Comparison of ENCODE assay signal across 8 cellular contexts in genomic region chr16:30445149-30445407, GRCh38. TPM values are rescaled to one million over a fixed set of nuclear protein-coding genes. Genes with fewer than 3 reads are reported as not detected.
DNase-seq lines count a peak whose midpoint lies in the region; ATAC-seq, FAIRE-seq and TF ChIP-seq lines count a peak whose summit lies in the region.

No MANE protein-coding gene starts in this region.

- peaks cover 33% of the 10 kb centered on the region for H3K79me2 ChIP-seq in K562 (ENCODE audit: control insufficient read depth, insufficient read depth, low read length)

- no peak for TF ChIP-seq CTCF in AG09309 (IDR thresholded peaks at IDR 0.05; ENCODE audit: control insufficient read depth, insufficient read depth, low read depth, low read length, missing control alignments)
- TF ChIP-seq CTCF in K562 (IDR thresholded peaks at IDR 0.05 in 2 of 3, conservative IDR thresholded peaks at IDR 0.05 in 1 of 3; ENCODE audit: insufficient read depth in 2 of 3, low read depth in 1 of 3, low read length in 3 of 3): no peak
- no peak for TF ChIP-seq CTCF in mucosa of descending colon (IDR thresholded peaks at IDR 0.05)

- in situ Hi-C loops in K562 (cut with MboI): no loop called here

- POLR2A ChIA-PET in K562 (lab: Yijun Ruan, JAX): interaction anchor here (0.5 to 2.7 kb wide), 14 partner anchors 9 to 215 kb away, joined by 3 to 16 read pairs (median 3); partner anchors contain the start of genes DCTPP1 and FBRS

- H3K27ac ChIP-seq in K562 (ENCODE audit: extremely low read depth, low read depth, low read length): peak overlapping the region; percentile 96

- intact Hi-C loops in K562 (cut with micrococcal nuclease) (loop anchor here (1.0 to 2.0 kb wide), 2 partner anchors 15 to 82 kb away; partner anchors contain the start of genes DCTPP1 and ZNF768), mucosa of descending colon (cut with DNase I, micrococcal nuclease) (no loop called here)

- H3K4me1 ChIP-seq in K562 (replicated peaks in 1 of 2; ENCODE audit: control insufficient read depth in 2 of 2, insufficient read depth in 2 of 2, low read length in 2 of 2) (peaks cover 6 to 13% of the 10 kb centered on the region in 2 experiments; a peak in 3 of 5 replicates), mucosa of descending colon (ENCODE audit: low read depth) (peaks cover 29% of the 10 kb centered on the region)

- CTCF ChIA-PET in K562 (lab: Yijun Ruan, JAX; ENCODE audit: low intra/inter-chr PET ratio): interaction anchor here (1.0 kb wide), 1 partner anchor 184 kb away, joined by 3 read pairs; no protein-coding TSS in a partner anchor

- peaks cover 23% of the 10 kb centered on the region for H3K36me3 ChIP-seq in K562 (ENCODE audit: control insufficient read depth, insufficient read depth, low read length)
- no peaks in the 10 kb centered on the region for H3K36me3 ChIP-seq in mucosa of descending colon (ENCODE audit: low read depth)

- 0% methylated on average over 11 of the region's 11 CpGs for WGBS in K562 (ENCODE audit: insufficient coverage, low coverage, missing lambda C conversion rate)

- 0 out of 2 replicates have a peak, but pooled peaks cover 7% of the 10 kb centered on the region for H4K20me1 ChIP-seq in K562 (replicated peaks; ENCODE audit: control insufficient read depth, insufficient read depth, low read length)

- no peak for TF ChIP-seq POLR2A in K562 (conservative IDR thresholded peaks at IDR 0.05)

- no peaks in the 10 kb centered on the region for H3K9me1 ChIP-seq in K562 (ENCODE audit: control insufficient read depth, insufficient read depth, low read length)

- H3K4me2 ChIP-seq in K562 (ENCODE audit: insufficient read depth, low read length): peak overlapping the region; percentile 100

- no peaks in the 10 kb centered on the region for H3K27me3 ChIP-seq in K562 (ENCODE audit: control insufficient read depth in 2 of 2, insufficient read depth in 2 of 2, low read length in 2 of 2)

- BruUV-seq in K562 (replicated peaks; lab: Mats Ljungman, UMichigan): no TSS peak

- H3K4me3 ChIP-seq in AG09309 (ENCODE audit: control insufficient read depth, low read depth, low read length) (peak overlapping the region; percentile 68), K562 (peak overlapping the region; percentile 82), mucosa of descending colon (peak overlapping the region; percentile 80)

- peak overlapping the region; percentile 93 to 97 for H3K9ac ChIP-seq in K562 (ENCODE audit: insufficient read depth in 1 of 2, low read depth in 2 of 2, low read length in 2 of 2)

- no peak for TF ChIP-seq RAD21 in K562 (CRISPR knock-in tag; conservative IDR thresholded peaks at IDR 0.05 in 1 of 2, IDR thresholded peaks at IDR 0.05 in 1 of 2)

- FAIRE-seq in K562 (lab: Jason Lieb, UNC): peak; percentile 61

- ATAC-seq in HG02623 (IDR thresholded peaks at IDR 0.05; ENCODE audit: unreplicated experiment) (peak; percentile 10), K562 (no peak), mucosa of descending colon (no peak), HG03280 (IDR thresholded peaks at IDR 0.05; ENCODE audit: unreplicated experiment) (no peak)

- no peak for DNase-seq in AG09309 (ENCODE audit: low read depth)
- DNase-seq in K562 (ENCODE audit: extremely low read depth in 1 of 4, low spot score in 3 of 4): no peak
- no peak for DNase-seq in mucosa of descending colon
- no peak for DNase-seq in ecto neural progenitor cell (ENCODE audit: low spot score)
- DNase-seq in OCI-M2 (lab: John Stamatoyannopoulos, UW; ENCODE audit: unreplicated experiment): no peak
- no peak for DNase-seq in activated CD4-positive, alpha-beta T cell treated with anti-CD3 and anti-CD28 coated beads, Interleukin-2, amount 50 U/mL, for 1 hour

- no peaks in the 10 kb centered on the region for H3K9me3 ChIP-seq in K562 (replicated peaks; ENCODE audit: control insufficient read depth, insufficient read depth, low read depth, low read length)
- no peaks in the 10 kb centered on the region for H3K9me3 ChIP-seq in mucosa of descending colon

- peak overlapping the region; percentile 65 for H2AFZ ChIP-seq in K562 (ENCODE audit: low read depth, low read length)

- TF ChIP-seq EP300 in K562 (IDR thresholded peaks at IDR 0.05; ENCODE audit: low read length): no peak

RNA-seq across cellular contexts. Expression of gene SEPHS2, which starts 0.6 kb away (rescaled TPM):
- total RNA-seq in K562 (2011; cell fraction: chromatin; rRNA removed; ENCODE audit: low replicate concordance): 44.2 and 55.5 TPM in 2 replicates
- 47.6 and 48.7 TPM in 2 replicates for total RNA-seq in K562 (2011; cell fraction: nucleolus; rRNA removed)
- total RNA-seq in K562 (2011; cell fraction: nucleoplasm; rRNA removed): 34.2 and 44.9 TPM in 2 replicates
- 31.6 and 42.6 TPM in 2 replicates for total RNA-seq in K562 (2014; rRNA removed)
- 41.2 and 43.8 TPM in 2 replicates for total RNA-seq in K562 (2014; rRNA removed; fragmentation: Illumina TruSeq; extraction: Trizol)
- 38.2 and 43.4 TPM in 2 replicates for total RNA-seq in K562 (2015; rRNA removed; fragmentation: Illumina TruSeq; extraction: Trizol)
- 84.0 and 87.3 TPM in 2 replicates for total RNA-seq in K562 (2021)
- 73.4 and 90.6 TPM in 2 replicates for polyA plus RNA-seq in K562 (2011; rRNA removed)
- 53.6 and 54.6 TPM in 2 replicates for polyA plus RNA-seq in K562 (2011; cell fraction: cytosol; rRNA removed)
- polyA plus RNA-seq in K562 (2011; cell fraction: nucleus; rRNA removed): 36.6 and 52.6 TPM in 2 replicates
- 67.3 and 95.0 TPM in 2 replicates for polyA plus RNA-seq in K562 (2012)
- polyA plus RNA-seq in K562 (2014; fragmentation: Illumina TruSeq; extraction: Trizol): 62.3 and 74.6 TPM in 2 replicates
- 10 to 100 TPM; 20.9 to 21.3 TPM for polyA plus RNA-seq in K562 (2014; fragmentation: Nextera tagmentation; extraction: Ambion mirVana)
- polyA plus RNA-seq in K562 (2014; rRNA removed): 80.0 and 80.2 TPM in 2 replicates
- polyA minus RNA-seq in K562 (2011; rRNA and poly(A)+ RNA removed): 79.5 and 83.2 TPM in 2 replicates
- polyA minus RNA-seq in K562 (2011; cell fraction: cytosol; rRNA and poly(A)+ RNA removed): 27.5 and 33.1 TPM in 2 replicates
- 17.8 and 39.5 TPM in 2 replicates for polyA minus RNA-seq in K562 (2011; cell fraction: nucleus; rRNA and poly(A)+ RNA removed)
- 100 to 1,000 TPM; 107 to 185 (median 142) TPM for total RNA-seq in mucosa of descending colon

RNA-seq across cellular contexts. Expression of gene DCTPP1, which starts 15.2 kb away (rescaled TPM):
- total RNA-seq in K562 (2011; cell fraction: chromatin; rRNA removed; ENCODE audit: low replicate concordance): 20.4 and 39.9 TPM in 2 replicates
- total RNA-seq in K562 (2011; cell fraction: nucleolus; rRNA removed): 29.6 and 33.7 TPM in 2 replicates
- total RNA-seq in K562 (2011; cell fraction: nucleoplasm; rRNA removed): 26.7 and 33.2 TPM in 2 replicates
- total RNA-seq in K562 (2014; rRNA removed) (74.2 and 79.0 TPM in 2 replicates), K562 (2014; rRNA removed; fragmentation: Illumina TruSeq; extraction: Trizol) (61.2 and 61.3 TPM in 2 replicates), K562 (2015; rRNA removed; fragmentation: Illumina TruSeq; extraction: Trizol) (67.4 and 75.0 TPM in 2 replicates), K562 (2021) (124 and 129 TPM in 2 replicates), mucosa of descending colon (10 to 100 TPM; 43.7 to 95.8 (median 89.1) TPM)
- polyA plus RNA-seq in K562 (2011; rRNA removed) (107 and 120 TPM in 2 replicates), K562 (2014; fragmentation: Illumina TruSeq; extraction: Trizol) (108 and 130 TPM in 2 replicates), K562 (2014; fragmentation: Nextera tagmentation; extraction: Ambion mirVana) (10 to 100 TPM; 45.0 to 80.6 TPM), K562 (2014; rRNA removed) (132 and 138 TPM in 2 replicates)
- 109 and 151 TPM in 2 replicates for polyA plus RNA-seq in K562 (2011; cell fraction: cytosol; rRNA removed)
- 34.2 and 44.6 TPM in 2 replicates for polyA plus RNA-seq in K562 (2011; cell fraction: nucleus; rRNA removed)
- polyA plus RNA-seq in K562 (2012): 56.3 and 118 TPM in 2 replicates
- 31.3 and 36.6 TPM in 2 replicates for polyA minus RNA-seq in K562 (2011; rRNA and poly(A)+ RNA removed)
- polyA minus RNA-seq in K562 (2011; cell fraction: cytosol; rRNA and poly(A)+ RNA removed): 29.3 and 42.9 TPM in 2 replicates
- polyA minus RNA-seq in K562 (2011; cell fraction: nucleus; rRNA and poly(A)+ RNA removed): 10.1 and 14.4 TPM in 2 replicates

RNA-seq across cellular contexts. Expression of gene ITGAL, which starts 27.5 kb away (rescaled TPM):
- 0.23 TPM in 1 of 2 replicates, not detected in the other for total RNA-seq in K562 (2011; cell fraction: chromatin; rRNA removed; ENCODE audit: low replicate concordance)
- total RNA-seq in K562 (2011; cell fraction: nucleolus; rRNA removed): 0.13 and 0.50 TPM in 2 replicates
- not detected in 2 replicates for total RNA-seq in K562 (2011; cell fraction: nucleoplasm; rRNA removed)
- 0.61 TPM in 1 of 2 replicates, not detected in the other for total RNA-seq in K562 (2014; rRNA removed)
- total RNA-seq in K562 (2014; rRNA removed; fragmentation: Illumina TruSeq; extraction: Trizol): not detected in 2 replicates
- not detected in 2 replicates for total RNA-seq in K562 (2015; rRNA removed; fragmentation: Illumina TruSeq; extraction: Trizol)
- total RNA-seq in K562 (2021): 0.53 and 0.92 TPM in 2 replicates
- polyA plus RNA-seq in K562 (2011; rRNA removed): 0.01 and 0.12 TPM in 2 replicates
- 0.13 and 0.15 TPM in 2 replicates for polyA plus RNA-seq in K562 (2011; cell fraction: cytosol; rRNA removed)
- 0.08 and 0.09 TPM in 2 replicates for polyA plus RNA-seq in K562 (2011; cell fraction: nucleus; rRNA removed)
- polyA plus RNA-seq in K562 (2012): 0.14 and 0.22 TPM in 2 replicates
- 0.12 TPM in 1 of 2 replicates, not detected in the other for polyA plus RNA-seq in K562 (2014; fragmentation: Illumina TruSeq; extraction: Trizol)
- polyA plus RNA-seq in K562 (2014; fragmentation: Nextera tagmentation; extraction: Ambion mirVana): not detected
- not detected in 2 replicates for polyA plus RNA-seq in K562 (2014; rRNA removed)
- polyA minus RNA-seq in K562 (2011; rRNA and poly(A)+ RNA removed): 0.21 TPM in 1 of 2 replicates, not detected in the other
- not detected in 2 replicates for polyA minus RNA-seq in K562 (2011; cell fraction: cytosol; rRNA and poly(A)+ RNA removed)
- not detected in 2 replicates for polyA minus RNA-seq in K562 (2011; cell fraction: nucleus; rRNA and poly(A)+ RNA removed)
- total RNA-seq in mucosa of descending colon: 10 to 100 TPM in 1 of 3 donors, 1 to 10 TPM in 2; 8.1 to 14.8 (median 8.5) TPM

RNA-seq across cellular contexts. Expression of gene ZNF771, which starts 37.7 kb away (rescaled TPM):
- 11.2 and 27.3 TPM in 2 replicates for total RNA-seq in K562 (2011; cell fraction: chromatin; rRNA removed; ENCODE audit: low replicate concordance)
- 18.3 and 18.7 TPM in 2 replicates for total RNA-seq in K562 (2011; cell fraction: nucleolus; rRNA removed)
- 23.9 and 39.2 TPM in 2 replicates for total RNA-seq in K562 (2011; cell fraction: nucleoplasm; rRNA removed)
- total RNA-seq in K562 (2014; rRNA removed) (11.2 and 12.2 TPM in 2 replicates), K562 (2014; rRNA removed; fragmentation: Illumina TruSeq; extraction: Trizol) (3.2 and 3.6 TPM in 2 replicates), K562 (2015; rRNA removed; fragmentation: Illumina TruSeq; extraction: Trizol) (3.8 and 4.4 TPM in 2 replicates), K562 (2021) (11.6 and 11.9 TPM in 2 replicates), mucosa of descending colon (10 to 100 TPM in 1 of 3 donors, 1 to 10 TPM in 2; 3.8 to 11.6 (median 4.3) TPM)
- polyA plus RNA-seq in K562 (2011; rRNA removed) (4.3 and 5.1 TPM in 2 replicates), K562 (2014; fragmentation: Illumina TruSeq; extraction: Trizol) (2.9 and 3.2 TPM in 2 replicates), K562 (2014; fragmentation: Nextera tagmentation; extraction: Ambion mirVana) (1 to 10 TPM; 1.5 to 1.7 TPM), K562 (2014; rRNA removed) (8.3 and 12.6 TPM in 2 replicates)
- polyA plus RNA-seq in K562 (2011; cell fraction: cytosol; rRNA removed): 7.5 and 37.3 TPM in 2 replicates
- 5.7 and 14.8 TPM in 2 replicates for polyA plus RNA-seq in K562 (2011; cell fraction: nucleus; rRNA removed)
- 6.0 and 7.0 TPM in 2 replicates for polyA plus RNA-seq in K562 (2012)
- polyA minus RNA-seq in K562 (2011; rRNA and poly(A)+ RNA removed): 3.7 and 5.0 TPM in 2 replicates
- 2.2 and 4.0 TPM in 2 replicates for polyA minus RNA-seq in K562 (2011; cell fraction: cytosol; rRNA and poly(A)+ RNA removed)
- polyA minus RNA-seq in K562 (2011; cell fraction: nucleus; rRNA and poly(A)+ RNA removed): 3.8 and 4.2 TPM in 2 replicates

RNA-seq across cellular contexts. Expression of gene ZNF48, which starts 49.9 kb away (rescaled TPM):
- 9.7 and 12.9 TPM in 2 replicates for total RNA-seq in K562 (2011; cell fraction: chromatin; rRNA removed; ENCODE audit: low replicate concordance)
- 10.7 and 14.3 TPM in 2 replicates for total RNA-seq in K562 (2011; cell fraction: nucleolus; rRNA removed)
- total RNA-seq in K562 (2011; cell fraction: nucleoplasm; rRNA removed): 6.7 and 7.0 TPM in 2 replicates
- total RNA-seq in K562 (2014; rRNA removed) (8.6 and 10.8 TPM in 2 replicates), K562 (2014; rRNA removed; fragmentation: Illumina TruSeq; extraction: Trizol) (3.3 and 3.4 TPM in 2 replicates), K562 (2015; rRNA removed; fragmentation: Illumina TruSeq; extraction: Trizol) (7.4 and 7.7 TPM in 2 replicates), K562 (2021) (9.0 and 11.6 TPM in 2 replicates), mucosa of descending colon (10 to 100 TPM in 1 of 3 donors, 1 to 10 TPM in 2; 6.5 to 13.7 (median 6.6) TPM)
- polyA plus RNA-seq in K562 (2011; rRNA removed) (3.6 and 4.7 TPM in 2 replicates), K562 (2014; fragmentation: Illumina TruSeq; extraction: Trizol) (4.6 and 8.2 TPM in 2 replicates), K562 (2014; fragmentation: Nextera tagmentation; extraction: Ambion mirVana) (under 1 TPM; 0.38 to 0.46 TPM), K562 (2014; rRNA removed) (5.8 and 6.0 TPM in 2 replicates)
- 3.9 and 10.6 TPM in 2 replicates for polyA plus RNA-seq in K562 (2011; cell fraction: cytosol; rRNA removed)
- polyA plus RNA-seq in K562 (2011; cell fraction: nucleus; rRNA removed): 4.6 and 11.2 TPM in 2 replicates
- polyA plus RNA-seq in K562 (2012): 6.1 and 7.6 TPM in 2 replicates
- 2.8 and 4.5 TPM in 2 replicates for polyA minus RNA-seq in K562 (2011; rRNA and poly(A)+ RNA removed)
- 3.7 and 5.3 TPM in 2 replicates for polyA minus RNA-seq in K562 (2011; cell fraction: cytosol; rRNA and poly(A)+ RNA removed)
- 5.9 and 6.3 TPM in 2 replicates for polyA minus RNA-seq in K562 (2011; cell fraction: nucleus; rRNA and poly(A)+ RNA removed)

Comparison
In these comparisons a context has a peak if more than half of its experiments do, and no peak if none do; other contexts are left out.
1. RNA of gene ITGAL, which starts 27.5 kb away (total RNA-seq): 8.1 to 14.8 TPM in mucosa of descending colon; 0.13 to 0.92 TPM in K562; every median in the first group is over 4 times any median in the second.
2. Peak in every context shown above with its lines, with median percentiles within 50 percentile points of each other: H3K4me3 ChIP-seq.